ENCODE assay signal across 17 cellular contexts in genomic region chr1:74522143-74522542, GRCh38. TPM values are rescaled to one million over a fixed set of nuclear protein-coding genes. Genes with fewer than 3 reads are reported as not detected.
DNase-seq lines count a peak whose midpoint lies in the region; ATAC-seq and TF ChIP-seq lines count a peak whose summit lies in the region.
"Had no signal": no experiment of that assay in that cellular context is flagged by ENCODE, and none has a peak within 500 bp of the region (broad histone marks: within the 10 kb centered on the region; RNA-seq: fewer than 3 reads in every experiment).

No MANE protein-coding gene starts in this region.

- H2BK120ac ChIP-seq in mesendoderm (ENCODE audit: low read depth, low read length) = no peak overlapping the region

- ATAC-seq in GM23338 = peak; percentile 89
- no peak for ATAC-seq in psoas muscle
- ATAC-seq: left lung; right cardiac atrium; stimulated activated naive CD8-positive, alpha-beta T cell treated with anti-CD3 and anti-CD28 coated beads, Interleukin-15, Interleukin-2, amounts not matched to agents 100 U/mL and 50 U/mL, for 24 hours had no signal

- no peak overlapping the region for H2BK5ac ChIP-seq in mesendoderm (ENCODE audit: low read length)

- no peaks in the 10 kb centered on the region for H3K9me3 ChIP-seq in psoas muscle
- H3K9me3 ChIP-seq: left lung had no signal

- H3K23ac ChIP-seq in mesendoderm (ENCODE audit: low read length) = no peak overlapping the region

- 0 out of 2 replicates have a peak, but pooled peaks cover 6% of the 10 kb centered on the region for H3K9me2 ChIP-seq in GM23338 (ENCODE audit: insufficient read depth)

- H3K79me1 ChIP-seq in mesendoderm (ENCODE audit: low read length) = no peaks in the 10 kb centered on the region

- H3K27me3 Mint-ChIP-seq in GM23338 (ENCODE audit: insufficient read depth, low read depth, poor library complexity) = no peaks in the 10 kb centered on the region
- H3K27me3 Mint-ChIP-seq: activated CD4-positive, alpha-beta T cell treated with anti-CD3 and anti-CD28 coated beads, Interleukin-2, amount 10 ng/mL, durations not matched to agents 7 days and 5 days had no signal

- DNase-seq in GM23338 (ENCODE audit: low spot score) = peak; percentile 94
- DNase-seq in NCI-H146 treated with DMSO at 0.1 percent for 48 hours (lab: John Stamatoyannopoulos, UW; ENCODE audit: unreplicated experiment) = peak; percentile 62
- DNase-seq in ecto neural progenitor cell (ENCODE audit: low spot score) = peak; percentile 49
- peak; percentile 89 for DNase-seq in mesendoderm
- no peak for DNase-seq in erythroblast (lab: John Stamatoyannopoulos, UW)
- no peak for DNase-seq in inferior parietal cortex (ENCODE audit: extremely low spot score)
- DNase-seq in NCI-H2227 treated with DMSO at 0.1 percent for 48 hours (lab: John Stamatoyannopoulos, UW) = no peak
- DNase-seq in psoas muscle = no peak
- DNase-seq: activated CD4-positive, alpha-beta T cell treated with anti-CD3 and anti-CD28 coated beads, Interleukin-2, amount 10 ng/mL, durations not matched to agents 7 days and 5 days; activated naive CD4-positive, alpha-beta T cell treated with Interleukin-2 at 50 U/mL for 16 hours; CD4-positive, alpha-beta memory T cell; left lung; occipital lobe; right cardiac atrium; RPMI8226; stimulated activated naive CD8-positive, alpha-beta T cell treated with anti-CD3 and anti-CD28 coated beads, Interleukin-15, Interleukin-2, amounts not matched to agents 100 U/mL and 50 U/mL, for 24 hours had no signal

- H3K79me2 ChIP-seq in GM23338 (replicated peaks; ENCODE audit: insufficient read depth) (no peaks in the 10 kb centered on the region), mesendoderm (ENCODE audit: control insufficient read depth, insufficient read depth, low read length) (no peaks in the 10 kb centered on the region)

- H3F3A ChIP-seq in GM23338 (replicated peaks; ENCODE audit: low read depth) = no peaks in the 10 kb centered on the region

- H3K36me3 Mint-ChIP-seq in GM23338 (ENCODE audit: low read depth) = no peaks in the 10 kb centered on the region
- H3K36me3 Mint-ChIP-seq: CD4-positive, alpha-beta memory T cell had no signal

- TF ChIP-seq POLR2A in erythroblast (IDR thresholded peaks at IDR 0.05; ENCODE audit: low read length) = no peak

- no peak overlapping the region for H3K9ac ChIP-seq in mesendoderm (ENCODE audit: low read length)

- WGBS in mesendoderm (ENCODE audit: extremely low coverage, insufficient coverage, low lambda C conversion rate) = no CpG with 5 or more reads among the region's 4 CpGs
- WGBS in psoas muscle, 3 donors = 4 to 8% (median 5%) methylated on average over 4 of the region's 4 CpGs

- no peak overlapping the region for H4K5ac ChIP-seq in mesendoderm (ENCODE audit: low read length)

- H3K4me1 Mint-ChIP-seq in GM23338 = peaks cover 43% of the 10 kb centered on the region
- H3K4me1 Mint-ChIP-seq: activated CD4-positive, alpha-beta T cell treated with anti-CD3 and anti-CD28 coated beads, Interleukin-2, amount 10 ng/mL, durations not matched to agents 7 days and 5 days; CD4-positive, alpha-beta memory T cell had no signal

- H3K18ac ChIP-seq in mesendoderm (ENCODE audit: low read length) = no peak overlapping the region

- H2AFZ ChIP-seq in GM23338 = no peak overlapping the region

- intact Hi-C loops in psoas muscle (cut with DNase I) = no loop called here

- no peaks in the 10 kb centered on the region for H3K36me3 ChIP-seq in GM23338 (ENCODE audit: insufficient read depth)
- no peaks in the 10 kb centered on the region for H3K36me3 ChIP-seq in mesendoderm (ENCODE audit: control insufficient read depth, insufficient read depth, low read length)
- H3K36me3 ChIP-seq in psoas muscle (ENCODE audit: insufficient read depth in 1 of 2, low read depth in 1 of 2) = no peaks in the 10 kb centered on the region
- H3K36me3 ChIP-seq: left lung had no signal

- TF ChIP-seq CTCF in GM23338 (conservative IDR thresholded peaks at IDR 0.05; ENCODE audit: low read depth in 2 of 2) (no peak), psoas muscle (IDR thresholded peaks at IDR 0.05) (no peak)

- H4K20me1 ChIP-seq in GM23338 (replicated peaks; ENCODE audit: insufficient read depth) = no peaks in the 10 kb centered on the region

- peaks cover 39% of the 10 kb centered on the region for H3K4me1 ChIP-seq in GM23338 (ENCODE audit: insufficient read depth)
- no peaks in the 10 kb centered on the region for H3K4me1 ChIP-seq in mesendoderm (ENCODE audit: control insufficient read depth, low read depth, low read length)
- no peaks in the 10 kb centered on the region for H3K4me1 ChIP-seq in psoas muscle
- H3K4me1 ChIP-seq: left lung had no signal

- H3K4me3 Mint-ChIP-seq in GM23338 = peak overlapping the region; percentile 43
- H3K4me3 Mint-ChIP-seq: activated CD4-positive, alpha-beta T cell treated with anti-CD3 and anti-CD28 coated beads, Interleukin-2, amount 10 ng/mL, durations not matched to agents 7 days and 5 days; CD4-positive, alpha-beta memory T cell had no signal

- H3K27me3 ChIP-seq in GM23338 (ENCODE audit: insufficient read depth) (no peaks in the 10 kb centered on the region), mesendoderm (ENCODE audit: insufficient read depth, low read length, poor library complexity) (no peaks in the 10 kb centered on the region), psoas muscle (ENCODE audit: insufficient read depth in 3 of 3, low read length in 2 of 3) (no peaks in the 10 kb centered on the region)
- H3K27me3 ChIP-seq: left lung had no signal

- H3K9me3 Mint-ChIP-seq in GM23338 = peaks cover 2% of the 10 kb centered on the region; the same call in 2 of the 3 replicates
- H3K9me3 Mint-ChIP-seq: activated CD4-positive, alpha-beta T cell treated with anti-CD3 and anti-CD28 coated beads, Interleukin-2, amount 10 ng/mL, durations not matched to agents 7 days and 5 days; CD4-positive, alpha-beta memory T cell had no signal

- no peak overlapping the region for H2AK5ac ChIP-seq in mesendoderm (ENCODE audit: low read length)

- peak overlapping the region; percentile 85 for H3K27ac ChIP-seq in GM23338 (ENCODE audit: low read depth)
- no peak overlapping the region for H3K27ac ChIP-seq in mesendoderm (ENCODE audit: low read depth, low read length)
- H3K27ac ChIP-seq in psoas muscle = no peak overlapping the region
- H3K27ac ChIP-seq: left lung had no signal

- no peak overlapping the region for H4K8ac ChIP-seq in mesendoderm (ENCODE audit: low read depth, low read length)

- H3K27ac Mint-ChIP-seq in GM23338 = peak overlapping the region; percentile 88
- H3K27ac Mint-ChIP-seq: activated CD4-positive, alpha-beta T cell treated with anti-CD3 and anti-CD28 coated beads, Interleukin-2, amount 10 ng/mL, durations not matched to agents 7 days and 5 days; CD4-positive, alpha-beta memory T cell had no signal

- H3K56ac ChIP-seq in mesendoderm (ENCODE audit: low read length) = no peak overlapping the region

- H3K4me2 ChIP-seq in GM23338 = peak overlapping the region; percentile 57
- no peak overlapping the region for H3K4me2 ChIP-seq in mesendoderm (ENCODE audit: low read length)

- no peak overlapping the region for H2BK15ac ChIP-seq in mesendoderm (replicated peaks; ENCODE audit: low read depth)

- no peak overlapping the region for H3K4ac ChIP-seq in mesendoderm (ENCODE audit: low read depth, low read length)

- H3K4me3 ChIP-seq in GM23338 (peak overlapping the region; percentile 13), mesendoderm (ENCODE audit: low read length) (no peak overlapping the region), psoas muscle (no peak overlapping the region)
- H3K4me3 ChIP-seq: left lung had no signal

TF ChIP-seq in GM23338, 12 proteins besides CTCF, POLR2A, EP300 and RAD21 (continues in another document):
- TF ChIP-seq POLR2AphosphoS5 (IDR thresholded peaks at IDR 0.05; ENCODE audit: low read depth) (peak; percentile 33; the same call in 1 of the 2 replicates), ZNF331 (CRISPR knock-in tag; IDR thresholded peaks at IDR 0.05; ENCODE audit: low read depth) (no peak), NANOG (IDR thresholded peaks at IDR 0.05; ENCODE audit: borderline replicate concordance) (0 out of 2 replicates have a peak, but pooled peaks have one; percentile 17), EZH2 (IDR thresholded peaks at IDR 0.05; ENCODE audit: low read depth, unreplicated experiment) (no peak), STAT1 (IDR thresholded peaks at IDR 0.05; ENCODE audit: unreplicated experiment) (no peak)
- TF ChIP-seq, protein P1, sequence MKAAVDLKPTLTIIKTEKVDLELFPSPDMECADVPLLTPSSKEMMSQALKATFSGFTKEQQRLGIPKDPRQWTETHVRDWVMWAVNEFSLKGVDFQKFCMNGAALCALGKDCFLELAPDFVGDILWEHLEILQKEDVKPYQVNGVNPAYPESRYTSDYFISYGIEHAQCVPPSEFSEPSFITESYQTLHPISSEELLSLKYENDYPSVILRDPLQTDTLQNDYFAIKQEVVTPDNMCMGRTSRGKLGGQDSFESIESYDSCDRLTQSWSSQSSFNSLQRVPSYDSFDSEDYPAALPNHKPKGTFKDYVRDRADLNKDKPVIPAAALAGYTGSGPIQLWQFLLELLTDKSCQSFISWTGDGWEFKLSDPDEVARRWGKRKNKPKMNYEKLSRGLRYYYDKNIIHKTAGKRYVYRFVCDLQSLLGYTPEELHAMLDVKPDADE (IDR thresholded peaks at IDR 0.05) = no peak

RNA-seq across cellular contexts. Expression of gene LRRC53, which starts 9.7 kb away (rescaled TPM):
- total RNA-seq in GM23338 (2014; rRNA removed; shearing (Covaris generic)) = not detected in 2 replicates
- polyA plus RNA-seq in GM23338 (2016; fragmentation: Nextera tagmentation; extraction: Ambion mirVana) = not detected in 2 replicates
- not detected for polyA plus RNA-seq in mesendoderm (2013, experiment 1 of 2)
- not detected for polyA plus RNA-seq in mesendoderm (2013, experiment 2 of 2)
- total RNA-seq in psoas muscle = not detected
- polyA plus RNA-seq in psoas muscle = not detected
- total RNA-seq: activated CD4-positive, alpha-beta T cell treated with anti-CD3 and anti-CD28 coated beads, Interleukin-2, amount 10 ng/mL, durations not matched to agents 7 days and 5 days; CD4-positive, alpha-beta memory T cell; left lung; occipital lobe; right cardiac atrium; ureter had no signal
- polyA plus RNA-seq: CD4-positive, alpha-beta memory T cell; right cardiac atrium had no signal

Comparison
In these comparisons a context has a peak if more than half of its experiments do, and no peak if none do; other contexts are left out.
1. DNase-seq: peak in GM23338 (single experiment), NCI-H146 treated with DMSO at 0.1 percent for 48 hours (single experiment), ecto neural progenitor cell (single experiment) and mesendoderm (single experiment); none in erythroblast (0 of 2), inferior parietal cortex (single experiment), NCI-H2227 treated with DMSO at 0.1 percent for 48 hours (single experiment) and psoas muscle (0 of 2).